ENCODE assay signal across 9 cellular contexts in genomic region chr11:124961972-124962609, GRCh38. TPM values are rescaled to one million over a fixed set of nuclear protein-coding genes. Genes with fewer than 3 reads are reported as not detected.
DNase-seq lines count a peak whose midpoint lies in the region; ATAC-seq, FAIRE-seq and TF ChIP-seq lines count a peak whose summit lies in the region.
"Had no signal": no experiment of that assay in that cellular context is flagged by ENCODE, and none has a peak within 500 bp of the region (broad histone marks: within the 10 kb centered on the region; RNA-seq: fewer than 3 reads in every experiment).

No MANE protein-coding gene starts in this region.

- TF ChIP-seq CTCF in GM12878 (IDR thresholded peaks at IDR 0.05 in 2 of 3, conservative IDR thresholded peaks at IDR 0.05 in 1 of 3; ENCODE audit: control insufficient read depth in 2 of 3, extremely low read depth in 1 of 3, insufficient read depth in 1 of 3, low read depth in 3 of 3, low read length in 3 of 3), result peak; percentile 67 to 91 (median 74); a peak in 5 of 6 replicates

- no peak overlapping the region for H2AFZ ChIP-seq in GM12878 (ENCODE audit: control insufficient read depth, low read depth, low read length)

- CTCF ChIA-PET in GM12878 (lab: Yijun Ruan, JAX), result interaction anchor here (0.8 to 3.4 kb wide), 4 partner anchors 162 to 462 kb away, joined by 3 to 20 read pairs (median 10); no protein-coding TSS in a partner anchor

- peak; percentile 97 for FAIRE-seq in GM12878 (lab: Jason Lieb, UNC)

- no peaks in the 10 kb centered on the region for H3K4me1 Mint-ChIP-seq in stimulated activated effector memory CD8-positive, alpha-beta T cell treated with anti-CD3 and anti-CD28 coated beads, Interleukin-12 subunit alpha, Interleukin-12 subunit beta, amount 100 ng/mL, for 72 hours

- intact Hi-C loops in GM12878 (cut with micrococcal nuclease; ENCODE audit: unreplicated experiment), result loop anchor here (1.0 to 5.0 kb wide), 3 partner anchors 179 to 445 kb away; no protein-coding TSS in a partner anchor

- H3K36me3 Mint-ChIP-seq in stimulated activated effector memory CD8-positive, alpha-beta T cell treated with anti-CD3 and anti-CD28 coated beads, Interleukin-12 subunit alpha, Interleukin-12 subunit beta, amount 100 ng/mL, for 72 hours, result no peaks in the 10 kb centered on the region

- H3K27ac ChIP-seq in GM12878 (ENCODE audit: control insufficient read depth, insufficient read depth), result no peak overlapping the region

- H4K20me1 ChIP-seq in GM12878 (ENCODE audit: control insufficient read depth, insufficient read depth), result no peaks in the 10 kb centered on the region

- ATAC-seq in GM19372 (IDR thresholded peaks at IDR 0.05; ENCODE audit: low read depth, unreplicated experiment) (peak; percentile 93), HG03442 (IDR thresholded peaks at IDR 0.05; ENCODE audit: unreplicated experiment) (peak; percentile 90), GM12878 (peak; percentile 97)
- ATAC-seq in stimulated activated effector memory CD8-positive, alpha-beta T cell treated with anti-CD3 and anti-CD28 coated beads, Interleukin-12 subunit alpha, Interleukin-12 subunit beta, amount 100 ng/mL, for 72 hours, result peak; percentile 91

- in situ Hi-C loops in GM12878 (cut with MboI), result loop anchor here (25.0 kb wide), 1 partner anchor 925 kb away; the partner anchor contains the start of gene HYLS1

- no peaks in the 10 kb centered on the region for H3K36me3 ChIP-seq in GM12878 (ENCODE audit: control insufficient read depth in 2 of 2, insufficient read depth in 2 of 2, low read length in 1 of 2)

- TF ChIP-seq EP300 in GM12878 (IDR thresholded peaks at IDR 0.05; ENCODE audit: borderline replicate concordance in 1 of 2, control insufficient read depth in 1 of 2, low read depth in 2 of 2, low read length in 2 of 2), result no peak

- SMC1A ChIA-PET in GM12878 (lab: Charles Lee; ENCODE audit: uncharacterized antibody, unreplicated experiment), result interaction anchor here (2.6 to 5.5 kb wide), 2 partner anchors 144 to 180 kb away, joined by 11 to 52 read pairs; no protein-coding TSS in a partner anchor

- DNase-seq in DMS79 (lab: John Stamatoyannopoulos, UW), result peak; percentile 61
- DNase-seq in NCI-H526 (lab: John Stamatoyannopoulos, UW), result peak; percentile 89 to 94
- peak; percentile 51 for DNase-seq in GM12878 (ENCODE audit: low read depth, low spot score)
- DNase-seq in iPS-NIHi11 (ENCODE audit: low spot score), result peak; percentile 65
- no peak for DNase-seq in stimulated activated effector memory CD8-positive, alpha-beta T cell treated with anti-CD3 and anti-CD28 coated beads, Interleukin-12 subunit alpha, Interleukin-12 subunit beta, amount 100 ng/mL, for 72 hours (ENCODE audit: low spot score in 2 of 2)
- DNase-seq in HK-2 (ENCODE audit: unreplicated experiment), result no peak

- no peaks in the 10 kb centered on the region for H3K9me3 ChIP-seq in GM12878 (replicated peaks; ENCODE audit: control insufficient read depth, insufficient read depth, low read length)

- H3K4me1 ChIP-seq in GM12878 (ENCODE audit: control insufficient read depth, insufficient read depth, low read length), result no peaks in the 10 kb centered on the region

- H3K4me3 Mint-ChIP-seq in stimulated activated effector memory CD8-positive, alpha-beta T cell treated with anti-CD3 and anti-CD28 coated beads, Interleukin-12 subunit alpha, Interleukin-12 subunit beta, amount 100 ng/mL, for 72 hours, result no peak overlapping the region

- no peaks in the 10 kb centered on the region for H3K27me3 ChIP-seq in GM12878 (replicated peaks in 1 of 2; ENCODE audit: control insufficient read depth in 2 of 2, insufficient read depth in 2 of 2, low read length in 1 of 2)

- no peak overlapping the region for H3K4me3 ChIP-seq in GM12878

- H3K9ac ChIP-seq in GM12878 (ENCODE audit: control insufficient read depth, insufficient read depth, low read length), result no peak overlapping the region

- no peak overlapping the region for H3K27ac Mint-ChIP-seq in stimulated activated effector memory CD8-positive, alpha-beta T cell treated with anti-CD3 and anti-CD28 coated beads, Interleukin-12 subunit alpha, Interleukin-12 subunit beta, amount 100 ng/mL, for 72 hours

- WGBS in GM12878 (ENCODE audit: insufficient coverage, insufficient replicate concordance, low lambda C conversion rate, missing lambda C conversion rate), result 23% methylated on average over 5 of the region's 5 CpGs

- H3K79me2 ChIP-seq in GM12878 (ENCODE audit: control insufficient read depth, insufficient read depth, low read length), result no peaks in the 10 kb centered on the region

- RAD21 ChIA-PET in GM12878 (lab: Charles Lee; ENCODE audit: unreplicated experiment), result interaction anchor here (2.1 to 3.6 kb wide), 2 partner anchors 129 to 179 kb away, joined by 7 to 32 read pairs; no protein-coding TSS in a partner anchor

- H3K4me2 ChIP-seq in GM12878 (ENCODE audit: control insufficient read depth, insufficient read depth), result no peak overlapping the region

- peak; percentile 97 for TF ChIP-seq RAD21 in GM12878 (IDR thresholded peaks at IDR 0.05; ENCODE audit: insufficient read depth, low read depth, low read length)

- no peaks in the 10 kb centered on the region for H3K9me3 Mint-ChIP-seq in stimulated activated effector memory CD8-positive, alpha-beta T cell treated with anti-CD3 and anti-CD28 coated beads, Interleukin-12 subunit alpha, Interleukin-12 subunit beta, amount 100 ng/mL, for 72 hours

- BruUV-seq in GM12878 (replicated peaks; lab: Mats Ljungman, UMichigan), result no TSS peak

- TF ChIP-seq POLR2A in GM12878 (IDR thresholded peaks at IDR 0.05; ENCODE audit: low read depth, low read length), result no peak

- POLR2A ChIA-PET in GM12878 (lab: Charles Lee), result no interaction called here

TF ChIP-seq in GM12878, 131 proteins besides CTCF, POLR2A, EP300 and RAD21 (continues in another document):
- TF ChIP-seq SREBF2 (IDR thresholded peaks at IDR 0.05; ENCODE audit: low read length) (no peak), ZNF384 (IDR thresholded peaks at IDR 0.05; ENCODE audit: borderline replicate concordance, low read depth, low read length) (no peak)

RNA-seq across cellular contexts. Expression of gene CCDC15, which starts 8.1 kb away (rescaled TPM):
- 11.6 and 13.0 TPM in 2 replicates for total RNA-seq in GM12878 (2013; cell fraction: nucleolus; rRNA removed)
- 3.2 and 3.3 TPM in 2 replicates for total RNA-seq in GM12878 (2014; rRNA removed)
- 5.3 and 5.4 TPM in 2 replicates for total RNA-seq in GM12878 (2014; rRNA removed; fragmentation: Illumina TruSeq; extraction: Trizol)
- 2.3 and 3.2 TPM in 2 replicates for total RNA-seq in GM12878 (2021)
- 0.91 TPM for polyA plus RNA-seq in GM12878 (2011; ENCODE audit: low read depth)
- 3.4 and 5.9 TPM in 2 replicates for polyA plus RNA-seq in GM12878 (2011; rRNA removed)
- polyA plus RNA-seq in GM12878 (2011; cell fraction: cytosol; rRNA removed), result 1.4 and 1.5 TPM in 2 replicates
- 3.2 and 3.3 TPM in 2 replicates for polyA plus RNA-seq in GM12878 (2011; cell fraction: nucleus; rRNA removed)
- 0.96 and 1.7 TPM in 2 replicates for polyA plus RNA-seq in GM12878 (2012)
- 3.8 and 5.7 TPM in 2 replicates for polyA plus RNA-seq in GM12878 (2014; fragmentation: Illumina TruSeq; extraction: Trizol)
- 1 to 10 TPM; 2.0 to 2.8 TPM for polyA plus RNA-seq in GM12878 (2014; fragmentation: Nextera tagmentation; extraction: Ambion mirVana)
- polyA plus RNA-seq in GM12878 (2014; rRNA removed), result 1.6 and 2.1 TPM in 2 replicates
- polyA plus RNA-seq in GM12878 (2016; fragmentation: Nextera tagmentation; extraction: Ambion mirVana), result 1 to 10 TPM; 4.1 to 4.4 TPM
- polyA minus RNA-seq in GM12878 (2011; rRNA and poly(A)+ RNA removed), result 3.2 and 3.5 TPM in 2 replicates
- polyA minus RNA-seq in GM12878 (2011; cell fraction: cytosol; rRNA and poly(A)+ RNA removed), result 1.5 and 1.7 TPM in 2 replicates
- 6.0 and 8.2 TPM in 2 replicates for polyA minus RNA-seq in GM12878 (2011; cell fraction: nucleus; rRNA and poly(A)+ RNA removed)

RNA-seq across cellular contexts. Expression of gene HEPACAM, which starts 26.2 kb away (rescaled TPM):
- total RNA-seq in GM12878 (2013; cell fraction: nucleolus; rRNA removed), result not detected in 2 replicates
- total RNA-seq in GM12878 (2014; rRNA removed), result not detected in 2 replicates
- total RNA-seq in GM12878 (2014; rRNA removed; fragmentation: Illumina TruSeq; extraction: Trizol), result not detected in 2 replicates
- 0.08 TPM in 1 of 2 replicates, not detected in the other for total RNA-seq in GM12878 (2021)
- not detected for polyA plus RNA-seq in GM12878 (2011; ENCODE audit: low read depth)
- polyA plus RNA-seq in GM12878 (2011; rRNA removed), result 0.03 TPM in 1 of 2 replicates, not detected in the other
- polyA plus RNA-seq in GM12878 (2011; cell fraction: cytosol; rRNA removed), result 0.05 and 0.09 TPM in 2 replicates
- polyA plus RNA-seq in GM12878 (2011; cell fraction: nucleus; rRNA removed), result not detected in 2 replicates
- polyA plus RNA-seq in GM12878 (2012), result not detected in 2 replicates
- not detected in 2 replicates for polyA plus RNA-seq in GM12878 (2014; fragmentation: Illumina TruSeq; extraction: Trizol)
- polyA plus RNA-seq in GM12878 (2014; fragmentation: Nextera tagmentation; extraction: Ambion mirVana), result not detected
- polyA plus RNA-seq in GM12878 (2014; rRNA removed), result not detected in 2 replicates
- polyA plus RNA-seq in GM12878 (2016; fragmentation: Nextera tagmentation; extraction: Ambion mirVana), result not detected
- not detected in 2 replicates for polyA minus RNA-seq in GM12878 (2011; rRNA and poly(A)+ RNA removed)
- not detected in 2 replicates for polyA minus RNA-seq in GM12878 (2011; cell fraction: cytosol; rRNA and poly(A)+ RNA removed)
- not detected in 2 replicates for polyA minus RNA-seq in GM12878 (2011; cell fraction: nucleus; rRNA and poly(A)+ RNA removed)
- total RNA-seq: urinary bladder had no signal

RNA-seq across cellular contexts. Expression of gene HEPN1, which starts 43.0 kb away (rescaled TPM):
- not detected in 2 replicates for total RNA-seq in GM12878 (2013; cell fraction: nucleolus; rRNA removed)
- not detected in 2 replicates for total RNA-seq in GM12878 (2014; rRNA removed)
- not detected in 2 replicates for total RNA-seq in GM12878 (2014; rRNA removed; fragmentation: Illumina TruSeq; extraction: Trizol)
- total RNA-seq in GM12878 (2021), result not detected in 2 replicates
- polyA plus RNA-seq in GM12878 (2011; ENCODE audit: low read depth), result not detected
- not detected in 2 replicates for polyA plus RNA-seq in GM12878 (2011; rRNA removed)
- not detected in 2 replicates for polyA plus RNA-seq in GM12878 (2011; cell fraction: cytosol; rRNA removed)
- not detected in 2 replicates for polyA plus RNA-seq in GM12878 (2011; cell fraction: nucleus; rRNA removed)
- polyA plus RNA-seq in GM12878 (2012), result not detected in 2 replicates
- not detected in 2 replicates for polyA plus RNA-seq in GM12878 (2014; fragmentation: Illumina TruSeq; extraction: Trizol)
- not detected for polyA plus RNA-seq in GM12878 (2014; fragmentation: Nextera tagmentation; extraction: Ambion mirVana)
- polyA plus RNA-seq in GM12878 (2014; rRNA removed), result not detected in 2 replicates
- not detected for polyA plus RNA-seq in GM12878 (2016; fragmentation: Nextera tagmentation; extraction: Ambion mirVana)
- polyA minus RNA-seq in GM12878 (2011; rRNA and poly(A)+ RNA removed), result not detected in 2 replicates
- polyA minus RNA-seq in GM12878 (2011; cell fraction: cytosol; rRNA and poly(A)+ RNA removed), result not detected in 2 replicates
- polyA minus RNA-seq in GM12878 (2011; cell fraction: nucleus; rRNA and poly(A)+ RNA removed), result not detected in 2 replicates
- total RNA-seq: urinary bladder had no signal
- polyA plus RNA-seq: urinary bladder had no signal

Comparison
In these comparisons a context has a peak if more than half of its experiments do, and no peak if none do; other contexts are left out.
1. DNase-seq: peak in DMS79 (single experiment), NCI-H526 (2 of 2), GM12878 (single experiment) and iPS-NIHi11 (single experiment); none in stimulated activated effector memory CD8-positive, alpha-beta T cell treated with anti-CD3 and anti-CD28 coated beads, Interleukin-12 subunit alpha, Interleukin-12 subunit beta, amount 100 ng/mL, for 72 hours (0 of 2) and HK-2 (single experiment).
2. Peak in every context shown above with its lines, with median percentiles within 50 percentile points of each other: ATAC-seq.